ENCODE assay signal across 1 cellular context in the genomic region with DNA sequence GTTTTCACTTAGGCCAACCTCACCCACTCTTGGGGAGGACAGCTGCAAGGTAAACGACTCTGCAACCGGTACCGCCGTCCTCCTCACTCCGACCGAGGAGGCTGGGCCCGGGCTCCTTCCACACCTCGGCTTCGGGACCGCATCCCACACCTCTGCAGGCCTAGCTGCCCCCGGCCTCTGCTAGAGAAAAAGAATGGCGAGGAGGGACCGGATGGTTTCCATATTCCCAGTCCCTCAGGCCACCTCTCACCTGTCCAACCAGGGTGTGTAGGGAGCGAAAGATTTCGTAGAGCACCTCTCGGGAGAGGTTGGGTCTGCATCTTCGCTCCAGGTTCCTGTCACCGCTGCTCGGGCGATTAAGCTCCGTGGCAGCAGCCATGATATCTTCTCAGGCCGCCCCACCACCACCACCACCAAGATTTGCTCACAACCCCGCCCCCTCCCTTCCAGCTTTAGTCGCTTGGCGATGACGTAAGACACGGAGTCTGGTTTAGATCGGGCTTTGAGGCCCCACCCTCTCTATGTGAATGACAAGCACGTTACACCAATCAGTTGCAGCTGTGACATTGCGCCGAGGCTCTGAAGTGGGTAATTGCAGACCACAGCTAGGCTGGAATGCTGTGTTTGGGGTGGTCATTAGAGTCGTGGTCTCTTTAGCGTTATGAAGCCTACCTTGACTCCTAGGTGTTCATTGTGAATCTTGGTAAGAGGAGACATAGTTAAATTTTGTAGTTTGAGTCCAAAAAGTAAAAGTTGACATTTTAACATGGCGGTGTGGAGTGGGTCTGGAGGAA.
TF ChIP-seq lines count a peak whose summit lies in the region.

A gene with protein sequence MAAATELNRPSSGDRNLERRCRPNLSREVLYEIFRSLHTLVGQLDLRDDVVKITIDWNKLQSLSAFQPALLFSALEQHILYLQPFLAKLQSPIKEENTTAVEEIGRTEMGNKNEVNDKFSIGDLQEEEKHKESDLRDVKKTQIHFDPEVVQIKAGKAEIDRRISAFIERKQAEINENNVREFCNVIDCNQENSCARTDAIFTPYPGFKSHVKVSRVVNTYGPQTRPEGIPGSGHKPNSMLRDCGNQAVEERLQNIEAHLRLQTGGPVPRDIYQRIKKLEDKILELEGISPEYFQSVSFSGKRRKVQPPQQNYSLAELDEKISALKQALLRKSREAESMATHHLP (minus strand): TSS at position 428 of the 794 bp plus-strand sequence. CDS start 49 bp downstream, at position 379.

TF ChIP-seq in H1, 55 proteins besides CTCF, POLR2A, EP300 and RAD21 (continued from another document):
- TF ChIP-seq NANOG (IDR thresholded peaks at IDR 0.05; ENCODE audit: insufficient read depth, low read depth, low read length, poor library complexity, severe bottlenecking) (no peak), CHD2 (IDR thresholded peaks at IDR 0.05; ENCODE audit: low read length) (peak; percentile 67; the same call in 1 of the 2 replicates), PHF8 (conservative IDR thresholded peaks at IDR 0.05; ENCODE audit: low read depth, low read length) (peak; percentile 83), HDAC2 (IDR thresholded peaks at IDR 0.05; ENCODE audit: borderline replicate concordance in 1 of 2, low read depth in 2 of 2, low read length in 2 of 2) (0 out of 4 replicates have a peak, but pooled peaks of 1 of the 2 experiments have one; percentile 54)
